In genomic region chr5:179827684-179828083, GRCh38 we compare ENCODE assay signal across 11 cellular contexts. TPM values are rescaled to one million over a fixed set of nuclear protein-coding genes. Genes with fewer than 3 reads are reported as not detected.
DNase-seq lines count a peak whose midpoint lies in the region; ATAC-seq, FAIRE-seq and TF ChIP-seq lines count a peak whose summit lies in the region.
"Had no signal": no experiment of that assay in that cellular context is flagged by ENCODE, and none has a peak within 500 bp of the region (broad histone marks: within the 10 kb centered on the region; RNA-seq: fewer than 3 reads in every experiment).

No MANE protein-coding gene starts in this region.

- H3K27me3 ChIP-seq in stomach, result no peaks in the 10 kb centered on the region
- H3K27me3 ChIP-seq: heart right ventricle had no signal

- peak overlapping the region in 4 of 5 donors; percentile 45 to 61 (median 58) for H3K27ac ChIP-seq in stomach

- peaks cover 93 to 100% (median 100%) of the 10 kb centered on the region in 4 donors for H3K36me3 ChIP-seq in stomach

- 48 to 69% (median 54%) methylated on average over 7 to 9 of the region's 9 CpGs for WGBS in stomach, 5 donors

- DNase-seq in activated CD4-positive, alpha-beta T cell treated with anti-CD3 and anti-CD28 coated beads for 4 hours, result peak; percentile 43 to 56
- no peak for DNase-seq in activated CD4-positive, alpha-beta T cell treated with anti-CD3 and anti-CD28 coated beads for 1 hour
- DNase-seq in activated T-cell treated with anti-CD3 and anti-CD28 coated beads, Interleukin-2, amount 50 U/mL, for 4 hours, result peak; percentile 44
- DNase-seq in iris pigment epithelial cell (ENCODE audit: low read depth) (peak; percentile 69), stomach (no peak), frontal cortex (ENCODE audit: low spot score in 2 of 2) (no peak)
- DNase-seq: heart right ventricle, NCI-H446 treated with DMSO at 0.1 percent for 48 hours had no signal

- H3K9me3 Mint-ChIP-seq in activated T-cell treated with anti-CD3 and anti-CD28 coated beads, Interleukin-2, amount 50 U/mL, for 4 hours, result no peaks in the 10 kb centered on the region

- peaks cover 30 to 94% (median 66%) of the 10 kb centered on the region in 4 donors for H3K4me1 ChIP-seq in stomach

- H3K4me3 Mint-ChIP-seq in activated T-cell treated with anti-CD3 and anti-CD28 coated beads, Interleukin-2, amount 50 U/mL, for 4 hours, result no peak overlapping the region

- peaks cover 28% of the 10 kb centered on the region for H3K4me1 Mint-ChIP-seq in activated T-cell treated with anti-CD3 and anti-CD28 coated beads, Interleukin-2, amount 50 U/mL, for 4 hours (ENCODE audit: low read depth)

- peaks cover 50% of the 10 kb centered on the region for H3K36me3 Mint-ChIP-seq in activated T-cell treated with anti-CD3 and anti-CD28 coated beads, Interleukin-2, amount 50 U/mL, for 4 hours (ENCODE audit: insufficient read depth)

- no peak for TF ChIP-seq CTCF in stomach (IDR thresholded peaks at IDR 0.05)

- H3K4me3 ChIP-seq in stomach, result peak overlapping the region in 1 of 4 donors; percentile 7
- H3K4me3 ChIP-seq: heart right ventricle, thoracic aorta had no signal

- no peaks in the 10 kb centered on the region for H3K9me3 ChIP-seq in stomach
- H3K9me3 ChIP-seq: heart right ventricle, thoracic aorta had no signal

- FAIRE-seq in frontal cortex (lab: Jason Lieb, UNC), result no peak

- TF ChIP-seq EP300 in stomach (IDR thresholded peaks at IDR 0.05), result no peak

- H3K27me3 Mint-ChIP-seq in activated T-cell treated with anti-CD3 and anti-CD28 coated beads, Interleukin-2, amount 50 U/mL, for 4 hours (ENCODE audit: low read depth), result no peaks in the 10 kb centered on the region

- intact Hi-C loops in stomach (cut with DNase I; ENCODE audit: low total_unique reads), result no loop called here

- no peak for TF ChIP-seq POLR2A in stomach (IDR thresholded peaks at IDR 0.05)

- peak; percentile 98 for ATAC-seq in activated T-cell treated with anti-CD3 and anti-CD28 coated beads, Interleukin-2, amount 50 U/mL, for 4 hours
- ATAC-seq in HG03342 (IDR thresholded peaks at IDR 0.05; ENCODE audit: unreplicated experiment), result no peak
- ATAC-seq in GM18861 (IDR thresholded peaks at IDR 0.05; ENCODE audit: unreplicated experiment), result no peak

RNA-seq across cellular contexts. Expression of gene SQSTM1, which starts 7.0 kb away (rescaled TPM):
- 100 to 1,000 TPM; 109 to 141 (median 111) TPM for total RNA-seq in activated T-cell treated with anti-CD3 and anti-CD28 coated beads, Interleukin-2, amount 50 U/mL, for 4 hours
- total RNA-seq in stomach, result 100 to 1,000 TPM; 163 to 693 (median 508) TPM
- 100 to 1,000 TPM; 166 to 251 (median 213) TPM for polyA plus RNA-seq in stomach
- 46.9 TPM for total RNA-seq in frontal cortex

RNA-seq across cellular contexts. Expression of gene MGAT4B, which starts 21.0 kb away (rescaled TPM):
- total RNA-seq in activated T-cell treated with anti-CD3 and anti-CD28 coated beads, Interleukin-2, amount 50 U/mL, for 4 hours, result 10 to 100 TPM; 43.6 to 63.7 (median 54.5) TPM
- 100 to 1,000 TPM; 149 to 617 (median 206) TPM for total RNA-seq in stomach
- 100 to 1,000 TPM in 2 of 3 donors, 10 to 100 TPM in 1; 85.0 to 115 (median 101) TPM for polyA plus RNA-seq in stomach
- total RNA-seq in frontal cortex, result 58.7 TPM

RNA-seq across cellular contexts. Expression of gene MRNIP, which starts 30.9 kb away (rescaled TPM):
- 10 to 100 TPM; 14.9 to 16.1 (median 16.0) TPM for total RNA-seq in activated T-cell treated with anti-CD3 and anti-CD28 coated beads, Interleukin-2, amount 50 U/mL, for 4 hours
- total RNA-seq in stomach (10 to 100 TPM in 4 of 5 donors, 1 to 10 TPM in 1; 8.0 to 46.0 (median 27.0) TPM), frontal cortex (28.1 TPM)
- 10 to 100 TPM; 15.1 to 31.1 (median 27.2) TPM for polyA plus RNA-seq in stomach

RNA-seq across cellular contexts. Expression of gene LTC4S, which starts 33.9 kb away (rescaled TPM):
- total RNA-seq in activated T-cell treated with anti-CD3 and anti-CD28 coated beads, Interleukin-2, amount 50 U/mL, for 4 hours, result 1 to 10 TPM in 1 of 3 donors, under 1 TPM in 2; 0.37 to 2.3 (median 0.61) TPM
- total RNA-seq in stomach (10 to 100 TPM in 2 of 5 donors, 1 to 10 TPM in 2, not detected in 1; 5.0 to 21.0 (median 13.3) TPM), frontal cortex (1.6 TPM)
- polyA plus RNA-seq in stomach, result 1 to 10 TPM; 3.3 to 8.4 (median 8.2) TPM

Comparison
In these comparisons a context has a peak if more than half of its experiments do, and no peak if none do; other contexts are left out.
1. DNase-seq: peak in activated CD4-positive, alpha-beta T cell treated with anti-CD3 and anti-CD28 coated beads for 4 hours (2 of 2), activated T-cell treated with anti-CD3 and anti-CD28 coated beads, Interleukin-2, amount 50 U/mL, for 4 hours (single experiment) and iris pigment epithelial cell (single experiment); none in activated CD4-positive, alpha-beta T cell treated with anti-CD3 and anti-CD28 coated beads for 1 hour (single experiment), stomach (single experiment) and frontal cortex (0 of 2).
2. ATAC-seq: peak in activated T-cell treated with anti-CD3 and anti-CD28 coated beads, Interleukin-2, amount 50 U/mL, for 4 hours (2 of 2); none in HG03342 (single experiment) and GM18861 (single experiment).